8 cellular contexts compared by ENCODE assay signal in the genomic region with DNA sequence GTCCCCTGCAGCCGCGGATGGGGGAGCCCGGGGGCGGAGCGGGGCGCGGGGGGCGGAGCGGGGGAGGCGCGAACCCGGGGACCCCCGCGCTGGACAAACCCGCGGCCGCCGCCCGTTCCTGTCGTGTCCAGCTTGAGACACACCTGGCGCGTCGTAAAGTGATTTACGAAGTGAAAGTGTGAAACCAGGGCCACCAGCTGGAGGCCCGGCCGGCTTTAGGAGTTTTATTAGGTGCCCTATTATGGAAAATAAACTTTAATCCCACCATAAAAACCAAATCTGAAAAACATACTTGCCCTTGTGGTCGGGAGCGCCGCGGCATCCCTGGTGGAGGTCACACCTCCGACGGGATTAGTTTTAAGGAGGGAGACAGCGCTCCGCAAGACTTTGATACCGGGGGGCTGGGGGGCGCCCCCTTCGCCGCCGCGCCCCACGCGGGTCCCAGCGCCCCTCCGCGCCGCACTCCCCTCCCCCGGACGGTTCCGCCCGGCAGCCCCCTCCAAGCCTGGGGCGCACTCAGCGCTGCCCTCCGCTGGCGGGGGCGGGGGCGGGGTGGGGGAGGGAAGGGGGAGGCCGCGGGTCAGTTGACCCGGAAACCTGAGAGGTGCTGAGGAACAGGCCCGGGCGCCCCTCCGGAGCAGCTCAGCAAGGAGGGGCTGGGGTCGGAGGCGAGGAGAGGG. TPM values are rescaled to one million over a fixed set of nuclear protein-coding genes. Genes with fewer than 3 reads are reported as not detected.
A peak's percentile ranks its signal among the peaks of the same experiment; 100 is the strongest.
DNase-seq lines count a peak whose midpoint lies in the region; ATAC-seq and TF ChIP-seq lines count a peak whose summit lies in the region.

No MANE protein-coding gene starts in this region.

- H3K27me3 Mint-ChIP-seq in activated naive CD4-positive, alpha-beta T cell treated with anti-CD3 and anti-CD28 coated beads, Interleukin-2, amount 10 ng/mL, durations not matched to agents 7 days and 5 days, result peaks cover 100% of the 10 kb centered on the region
- peaks cover 99% of the 10 kb centered on the region for H3K27me3 Mint-ChIP-seq in stimulated activated naive CD8-positive, alpha-beta T cell treated with anti-CD3 and anti-CD28 coated beads, Interleukin-15, amount 100 ng/mL, for 72 hours

- H3K4me3 ChIP-seq in SU-DHL-6 (ENCODE audit: insufficient read depth, low read length, poor library complexity, severe bottlenecking) (no peak overlapping the region), right atrium auricular region (peak overlapping the region; percentile 5 to 48)

- H3K36me3 ChIP-seq in SU-DHL-6 (ENCODE audit: low read length) (no peaks in the 10 kb centered on the region), right atrium auricular region (no peaks in the 10 kb centered on the region)

- peak overlapping the region; percentile 61 for H3K4me3 Mint-ChIP-seq in activated naive CD4-positive, alpha-beta T cell treated with anti-CD3 and anti-CD28 coated beads, Interleukin-2, amount 10 ng/mL, durations not matched to agents 7 days and 5 days
- peak overlapping the region; percentile 80 to 88 for H3K4me3 Mint-ChIP-seq in stimulated activated naive CD8-positive, alpha-beta T cell treated with anti-CD3 and anti-CD28 coated beads, Interleukin-15, amount 100 ng/mL, for 72 hours

- peaks cover 21% of the 10 kb centered on the region for H3K4me1 Mint-ChIP-seq in activated naive CD4-positive, alpha-beta T cell treated with anti-CD3 and anti-CD28 coated beads, Interleukin-2, amount 10 ng/mL, durations not matched to agents 7 days and 5 days
- H3K4me1 Mint-ChIP-seq in stimulated activated naive CD8-positive, alpha-beta T cell treated with anti-CD3 and anti-CD28 coated beads, Interleukin-15, amount 100 ng/mL, for 72 hours, result peaks cover 50% of the 10 kb centered on the region

- H3F3A ChIP-seq in SU-DHL-6 (ENCODE audit: insufficient read depth), result no peaks in the 10 kb centered on the region

- no peaks in the 10 kb centered on the region for H3K36me3 Mint-ChIP-seq in activated naive CD4-positive, alpha-beta T cell treated with anti-CD3 and anti-CD28 coated beads, Interleukin-2, amount 10 ng/mL, durations not matched to agents 7 days and 5 days

- TF ChIP-seq CTCF in SU-DHL-6 (IDR thresholded peaks at IDR 0.05; ENCODE audit: insufficient read depth, low read length, poor library complexity, severe bottlenecking) (no peak), right atrium auricular region (IDR thresholded peaks at IDR 0.05) (no peak)

- H2AFZ ChIP-seq in SU-DHL-6 (ENCODE audit: low read depth, low read length, severe bottlenecking), result no peak overlapping the region

- H3K9ac ChIP-seq in SU-DHL-6 (ENCODE audit: low read length), result no peak overlapping the region

- H3K27ac Mint-ChIP-seq in activated naive CD4-positive, alpha-beta T cell treated with anti-CD3 and anti-CD28 coated beads, Interleukin-2, amount 10 ng/mL, durations not matched to agents 7 days and 5 days, result no peak overlapping the region
- peak overlapping the region; percentile 85 to 89 for H3K27ac Mint-ChIP-seq in stimulated activated naive CD8-positive, alpha-beta T cell treated with anti-CD3 and anti-CD28 coated beads, Interleukin-15, amount 100 ng/mL, for 72 hours

- H3K9me3 Mint-ChIP-seq in activated naive CD4-positive, alpha-beta T cell treated with anti-CD3 and anti-CD28 coated beads, Interleukin-2, amount 10 ng/mL, durations not matched to agents 7 days and 5 days, result no peaks in the 10 kb centered on the region
- H3K9me3 Mint-ChIP-seq in stimulated activated naive CD8-positive, alpha-beta T cell treated with anti-CD3 and anti-CD28 coated beads, Interleukin-15, amount 100 ng/mL, for 72 hours, result no peaks in the 10 kb centered on the region

- peak overlapping the region; percentile 31 for H3K4me2 ChIP-seq in SU-DHL-6 (ENCODE audit: low read depth, low read length, poor library complexity, severe bottlenecking)

- no peaks in the 10 kb centered on the region for H3K27me3 ChIP-seq in SU-DHL-6 (ENCODE audit: low read length)
- peaks cover 30 to 54% of the 10 kb centered on the region in 2 donors for H3K27me3 ChIP-seq in right atrium auricular region

- no peak overlapping the region for H3K27ac ChIP-seq in SU-DHL-6 (ENCODE audit: low read depth, low read length)
- H3K27ac ChIP-seq in right atrium auricular region, result no peak overlapping the region

- no peaks in the 10 kb centered on the region for H4K20me1 ChIP-seq in SU-DHL-6 (ENCODE audit: low read depth, low read length)

- CTCF ChIA-PET in activated naive CD4-positive, alpha-beta T cell treated with anti-CD3 and anti-CD28 coated beads, Interleukin-2, amount 10 ng/mL, durations not matched to agents 7 days and 5 days (lab: Charles Lee), result no interaction called here

- peaks cover 0 to 41% of the 10 kb centered on the region in 2 donors for H3K4me1 ChIP-seq in right atrium auricular region

- H3K79me2 ChIP-seq in SU-DHL-6 (ENCODE audit: insufficient read depth, low read length), result no peaks in the 10 kb centered on the region

- ATAC-seq in stimulated activated naive CD8-positive, alpha-beta T cell treated with anti-CD3 and anti-CD28 coated beads, Interleukin-15, amount 100 ng/mL, for 72 hours, result peak; percentile 43
- no peak for ATAC-seq in GM19452 (IDR thresholded peaks at IDR 0.05; ENCODE audit: unreplicated experiment)

- H3K9me3 ChIP-seq in SU-DHL-6 (ENCODE audit: insufficient read depth, low read length) (no peaks in the 10 kb centered on the region), right atrium auricular region (no peaks in the 10 kb centered on the region)

- DNase-seq in activated naive CD4-positive, alpha-beta T cell treated with anti-CD3 and anti-CD28 coated beads, Interleukin-2, amount 10 ng/mL, durations not matched to agents 7 days and 5 days, result no peak
- no peak for DNase-seq in activated naive CD4-positive, alpha-beta T cell treated with Interleukin-2 at 50 U/mL for 16 hours
- DNase-seq in right atrium auricular region (ENCODE audit: low spot score), result no peak
- DNase-seq in stimulated activated naive CD8-positive, alpha-beta T cell treated with anti-CD3 and anti-CD28 coated beads, Interleukin-15, amount 100 ng/mL, for 72 hours, result no peak
- DNase-seq in ureter (ENCODE audit: low spot score), result no peak
- DNase-seq in cerebellar cortex (ENCODE audit: low spot score), result no peak

- H3K9me2 ChIP-seq in SU-DHL-6 (replicated peaks; ENCODE audit: insufficient read depth, low read length), result no peaks in the 10 kb centered on the region

RNA-seq across cellular contexts. Expression of gene MNX1, which starts 10.3 kb away (rescaled TPM):
- total RNA-seq in right atrium auricular region, result not detected
- not detected for total RNA-seq in ureter

RNA-seq across cellular contexts. Expression of gene NOM1, which starts 50.7 kb away (rescaled TPM):
- total RNA-seq in right atrium auricular region, result 1 to 10 TPM; 4.1 to 6.3 TPM
- total RNA-seq in ureter, result 35.8 TPM
